ENCODE assay signal across 8 cellular contexts in the genomic region with DNA sequence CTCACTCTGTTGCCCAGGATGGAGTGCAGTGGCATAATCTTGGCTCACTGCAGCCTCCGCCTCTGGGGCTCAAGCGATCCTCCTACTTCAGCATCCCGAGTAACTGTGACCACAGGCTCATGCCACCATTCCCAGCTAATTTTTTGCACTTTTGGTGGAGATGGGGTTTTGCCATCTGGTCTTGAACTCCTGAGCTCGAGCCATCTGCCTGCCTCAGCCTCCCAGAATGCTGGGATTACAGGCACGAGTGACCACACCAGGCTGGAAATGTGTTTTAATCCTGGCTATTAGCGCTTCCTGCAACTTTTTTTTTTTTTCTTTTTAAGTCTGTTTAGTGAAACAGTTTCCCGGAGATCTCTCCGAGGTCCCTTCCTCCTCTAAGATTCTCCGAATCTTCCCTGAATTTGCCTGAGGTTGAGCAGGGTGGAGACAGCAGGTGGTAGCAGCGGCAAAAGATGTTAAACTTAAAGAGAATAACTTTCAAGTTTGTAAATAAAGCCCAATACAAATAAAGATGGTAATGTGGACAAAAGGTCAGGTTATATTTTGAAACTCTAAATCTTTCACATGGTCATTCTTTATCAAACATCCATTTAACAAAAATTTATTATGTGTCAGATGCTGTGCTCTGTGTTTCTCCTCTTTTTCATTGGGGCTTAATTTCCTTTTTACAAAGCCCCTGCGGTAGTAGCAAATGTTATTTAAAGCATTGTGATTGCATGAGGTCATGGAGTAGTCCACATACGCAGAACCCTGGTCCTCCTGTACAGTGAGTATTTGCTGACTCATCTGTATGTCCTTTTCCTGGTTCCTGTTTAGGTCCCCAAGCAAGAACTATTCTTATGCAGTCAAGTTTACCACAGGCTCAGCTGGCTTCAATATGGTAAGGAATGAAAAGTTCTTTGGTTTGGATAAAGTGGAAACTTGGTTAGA.
DNase-seq lines count a peak whose midpoint lies in the region; ATAC-seq and TF ChIP-seq lines count a peak whose summit lies in the region.

No MANE protein-coding gene starts in this region.

- TF ChIP-seq CTCF in foreskin fibroblast (IDR thresholded peaks at IDR 0.05; ENCODE audit: low read depth, low read length), result no peak
- TF ChIP-seq CTCF in prostate gland (IDR thresholded peaks at IDR 0.05), result no peak

- no peaks in the 10 kb centered on the region for H3K9me3 ChIP-seq in prostate gland

- peak overlapping the region; percentile 23 to 26 for H3K4me3 ChIP-seq in foreskin fibroblast (ENCODE audit: low read depth in 1 of 2, low read length in 2 of 2)
- no peak overlapping the region for H3K4me3 ChIP-seq in prostate gland

- peak; percentile 72 for DNase-seq in HEK293T (ENCODE audit: extremely low spot score)
- peak; percentile 56 for DNase-seq in SKM-1 treated with dmso at 0.1 percent for 144 hours (lab: John Stamatoyannopoulos, UW; ENCODE audit: unreplicated experiment)
- DNase-seq in foreskin fibroblast, result peak; percentile 97
- DNase-seq in prostate gland (ENCODE audit: low spot score), result no peak
- DNase-seq in occipital lobe (lab: John Stamatoyannopoulos, UW), result no peak
- no peak for DNase-seq in NCI-H1417 treated with DMSO at 0.1 percent for 48 hours (lab: John Stamatoyannopoulos, UW)
- DNase-seq in stimulated activated naive CD4-positive, alpha-beta T cell treated with Interleukin-2 at 50 U/mL for 16 hours (lab: John Stamatoyannopoulos, UW), result no peak

- no peaks in the 10 kb centered on the region for H3K27me3 ChIP-seq in prostate gland (replicated peaks; ENCODE audit: insufficient read depth)

- CTCF ChIA-PET in HEK293T (lab: Yijun Ruan, JAX), result no interaction called here

- 51% methylated on average over 12 of the region's 12 CpGs for WGBS in prostate gland

- no peaks in the 10 kb centered on the region for H3K36me3 ChIP-seq in prostate gland

- no peaks in the 10 kb centered on the region for H3K4me1 ChIP-seq in prostate gland (replicated peaks)

- TF ChIP-seq POLR2A in prostate gland (IDR thresholded peaks at IDR 0.05), result no peak

- no peak for ATAC-seq in HG03280 (IDR thresholded peaks at IDR 0.05; ENCODE audit: unreplicated experiment)

- intact Hi-C loops in prostate gland (cut with DNase I), result no loop called here

- peak overlapping the region; percentile 25 to 32 for H3K27ac ChIP-seq in prostate gland

- POLR2A ChIA-PET in HEK293T (lab: Yijun Ruan, JAX), result interaction anchor here (0.6 kb wide), 1 partner anchor 117 kb away, joined by 3 read pairs; no protein-coding TSS in a partner anchor

TF ChIP-seq in HEK293T, 16 proteins besides CTCF, POLR2A, EP300 and RAD21:
- peak; percentile 70; the same call in 1 of the 2 replicates for TF ChIP-seq PKNOX1 (IDR thresholded peaks at IDR 0.05)
- peak; percentile 70; the same call in 1 of the 2 replicates for TF ChIP-seq CTBP1 (IDR thresholded peaks at IDR 0.05; ENCODE audit: borderline replicate concordance)
- TF ChIP-seq LEF1 (IDR thresholded peaks at IDR 0.05; ENCODE audit: borderline replicate concordance), result no peak

Comparison
In these comparisons a context has a peak if more than half of its experiments do, and no peak if none do; other contexts are left out.
1. DNase-seq: peak in HEK293T (single experiment), SKM-1 treated with dmso at 0.1 percent for 144 hours (single experiment) and foreskin fibroblast (2 of 2); none in prostate gland (single experiment), occipital lobe (single experiment), NCI-H1417 treated with DMSO at 0.1 percent for 48 hours (single experiment) and stimulated activated naive CD4-positive, alpha-beta T cell treated with Interleukin-2 at 50 U/mL for 16 hours (single experiment).
2. H3K4me3 ChIP-seq: peak in foreskin fibroblast (2 of 2); none in prostate gland (0 of 2).